ENCODE assay signal across 35 cellular contexts in genomic region chr5:166188482-166188881, GRCh38.
"Had no signal": no experiment of that assay in that cellular context is flagged by ENCODE, and none has a peak within 500 bp of the region (broad histone marks: within the 10 kb centered on the region; RNA-seq: fewer than 3 reads in every experiment).

No MANE protein-coding gene starts in this region.

- H3K4me1 Mint-ChIP-seq: activated B cell treated with CpG ODN at 0.5 μM for 24 hours; activated CD8-positive, alpha-beta memory T cell treated with anti-CD3 and anti-CD28 coated beads, Interleukin-2, amount 10 ng/mL, durations not matched to agents 7 days and 5 days; activated naive CD4-positive, alpha-beta T cell treated with anti-CD3 and anti-CD28 coated beads, Interleukin-2, amount 50 U/mL, for 24 hours; activated naive CD8-positive, alpha-beta T cell treated with anti-CD3 and anti-CD28 coated beads for 36 hours; activated naive CD8-positive, alpha-beta T cell treated with anti-CD3 and anti-CD28 coated beads, Interleukin-2, amount 50 U/mL, for 24 hours; T-helper 17 cell had no signal

- DNase-seq: activated B cell treated with CpG ODN at 0.5 μM for 24 hours; activated CD4-positive, alpha-beta T cell treated with anti-CD3 and anti-CD28 coated beads for 48 hours; activated CD4-positive, alpha-beta T cell treated with anti-CD3 and anti-CD28 coated beads, Interleukin-2, amount 50 U/mL, for 1 hour; activated CD4-positive, alpha-beta T cell treated with anti-CD3 and anti-CD28 coated beads, Interleukin-2, amount 50 U/mL, for 48 hours; activated CD8-positive, alpha-beta memory T cell treated with anti-CD3 and anti-CD28 coated beads, Interleukin-2, amount 10 ng/mL, durations not matched to agents 7 days and 5 days; activated CD8-positive, alpha-beta memory T cell treated with anti-CD3 and anti-CD28 coated beads, Interleukin-2, amount 50 U/mL, for 4 hours; activated CD8-positive, alpha-beta T cell treated with anti-CD3 and anti-CD28 coated beads, Interleukin-2, amount 10 ng/mL, durations not matched to agents 7 days and 5 days; activated effector memory CD4-positive, alpha-beta T cell treated with anti-CD3 and anti-CD28 coated beads, Interleukin-2, amount 50 U/mL, for 16 hours; activated naive CD4-positive, alpha-beta T cell treated with anti-CD3 and anti-CD28 coated beads for 36 hours; activated naive CD8-positive, alpha-beta T cell treated with anti-CD3 and anti-CD28 coated beads for 36 hours; activated naive CD8-positive, alpha-beta T cell treated with anti-CD3 and anti-CD28 coated beads, Interleukin-2, amount 50 U/mL, for 24 hours; activated T-cell treated with anti-CD3 and anti-CD28 coated beads, Interleukin-2, amount 50 U/mL, for 1 hour; activated T-cell treated with anti-CD3 and anti-CD28 coated beads, Interleukin-2, amount 50 U/mL, for 48 hours; adrenal gland; amygdala; aorta; central memory CD4-positive, alpha-beta T cell; cerebellar nuclear complex; colonic mucosa; effector CD8-positive, alpha-beta T cell; foreskin fibroblast; T-helper 1 cell; T-helper 17 cell; T1000; WERI-Rb-1 had no signal

- H3K27ac Mint-ChIP-seq: activated B cell treated with CpG ODN at 0.5 μM for 24 hours; activated CD8-positive, alpha-beta memory T cell treated with anti-CD3 and anti-CD28 coated beads, Interleukin-2, amount 10 ng/mL, durations not matched to agents 7 days and 5 days; activated CD8-positive, alpha-beta T cell treated with anti-CD3 and anti-CD28 coated beads, Interleukin-2, amount 10 ng/mL, durations not matched to agents 7 days and 5 days; activated naive CD4-positive, alpha-beta T cell treated with anti-CD3 and anti-CD28 coated beads for 36 hours; activated naive CD4-positive, alpha-beta T cell treated with anti-CD3 and anti-CD28 coated beads, Interleukin-2, amount 50 U/mL, for 24 hours; activated naive CD8-positive, alpha-beta T cell treated with anti-CD3 and anti-CD28 coated beads for 36 hours; activated naive CD8-positive, alpha-beta T cell treated with anti-CD3 and anti-CD28 coated beads, Interleukin-2, amount 50 U/mL, for 24 hours; activated T-helper 1 cell treated with anti-CD3 and anti-CD28 coated beads, Interleukin-12 subunit alpha, Interleukin-12 subunit beta, Interleukin-2, Interleukin-4 antibody, amounts not matched to agents 30 ng/mL and 10 ng/mL and 1 ng/mL, durations not matched to agents 14 hours and 24 hours and 36 hours; activated T-helper 2 cell treated with anti-CD3 and anti-CD28 coated beads, Interferon-gamma antibody, Interleukin-2, Interleukin-4, amounts not matched to agents 10 μg/mL and 5 μg/mL and 100 μg/mL, durations not matched to agents 14 hours and 24 hours and 36 hours; brain; T-helper 17 cell; T-helper 2 cell treated with Interferon-gamma antibody and Interleukin-4, amounts not matched to agents 5 μg/mL and 100 μg/mL, for 36 hours had no signal

- H3K36me3 Mint-ChIP-seq: activated CD8-positive, alpha-beta memory T cell treated with anti-CD3 and anti-CD28 coated beads, Interleukin-2, amount 10 ng/mL, durations not matched to agents 7 days and 5 days; activated naive CD4-positive, alpha-beta T cell treated with anti-CD3 and anti-CD28 coated beads, Interleukin-2, amount 50 U/mL, for 24 hours; activated naive CD8-positive, alpha-beta T cell treated with anti-CD3 and anti-CD28 coated beads for 36 hours; brain had no signal

- H3K4me3 Mint-ChIP-seq: activated B cell treated with CpG ODN at 0.5 μM for 24 hours; activated CD8-positive, alpha-beta memory T cell treated with anti-CD3 and anti-CD28 coated beads, Interleukin-2, amount 10 ng/mL, durations not matched to agents 7 days and 5 days; activated CD8-positive, alpha-beta T cell treated with anti-CD3 and anti-CD28 coated beads, Interleukin-2, amount 10 ng/mL, durations not matched to agents 7 days and 5 days; activated naive CD4-positive, alpha-beta T cell treated with anti-CD3 and anti-CD28 coated beads for 36 hours; activated naive CD4-positive, alpha-beta T cell treated with anti-CD3 and anti-CD28 coated beads, Interleukin-2, amount 50 U/mL, for 24 hours; activated naive CD8-positive, alpha-beta T cell treated with anti-CD3 and anti-CD28 coated beads for 36 hours; activated naive CD8-positive, alpha-beta T cell treated with anti-CD3 and anti-CD28 coated beads, Interleukin-2, amount 50 U/mL, for 24 hours; activated T-helper 1 cell treated with anti-CD3 and anti-CD28 coated beads, Interleukin-12 subunit alpha, Interleukin-12 subunit beta, Interleukin-2, Interleukin-4 antibody, amounts not matched to agents 30 ng/mL and 10 ng/mL and 1 ng/mL, durations not matched to agents 14 hours and 24 hours and 36 hours; brain; T-helper 17 cell; T-helper 2 cell treated with Interferon-gamma antibody and Interleukin-4, amounts not matched to agents 5 μg/mL and 100 μg/mL, for 36 hours had no signal

- H3K27ac ChIP-seq: adrenal gland, breast epithelium, cardiac muscle cell, colonic mucosa, WERI-Rb-1 had no signal

- H3K27me3 ChIP-seq: adrenal gland, breast epithelium, cardiac muscle cell, colonic mucosa had no signal

- H3K27me3 Mint-ChIP-seq: activated B cell treated with CpG ODN at 0.5 μM for 24 hours; activated CD8-positive, alpha-beta memory T cell treated with anti-CD3 and anti-CD28 coated beads, Interleukin-2, amount 10 ng/mL, durations not matched to agents 7 days and 5 days; activated naive CD4-positive, alpha-beta T cell treated with anti-CD3 and anti-CD28 coated beads, Interleukin-2, amount 50 U/mL, for 24 hours; activated naive CD8-positive, alpha-beta T cell treated with anti-CD3 and anti-CD28 coated beads for 36 hours; activated naive CD8-positive, alpha-beta T cell treated with anti-CD3 and anti-CD28 coated beads, Interleukin-2, amount 50 U/mL, for 24 hours; brain; T-helper 17 cell had no signal

- H3K4me1 ChIP-seq: adrenal gland, breast epithelium, colonic mucosa had no signal

- H3K36me3 ChIP-seq: adrenal gland, breast epithelium, cardiac muscle cell, colonic mucosa, WERI-Rb-1 had no signal

- ATAC-seq: activated CD4-positive, CD25-positive, alpha-beta regulatory T cell treated with anti-CD3 and anti-CD28 coated beads, Interleukin-2, amount 50 U/mL, for 24 hours; activated CD8-positive, alpha-beta memory T cell treated with anti-CD3 and anti-CD28 coated beads, Interleukin-2, amount 10 ng/mL, durations not matched to agents 7 days and 5 days; activated CD8-positive, alpha-beta T cell treated with anti-CD3 and anti-CD28 coated beads, Interleukin-2, amount 10 ng/mL, durations not matched to agents 7 days and 5 days; activated naive CD8-positive, alpha-beta T cell treated with anti-CD3 and anti-CD28 coated beads, Interleukin-2, amount 50 U/mL, for 24 hours; esophagus mucosa; T-helper 17 cell had no signal

- H3K9me3 ChIP-seq: adrenal gland, breast epithelium, colonic mucosa had no signal

- H3K9me3 Mint-ChIP-seq: brain had no signal

- FAIRE-seq: frontal cortex had no signal

- H3K4me3 ChIP-seq: adrenal gland, breast epithelium, cardiac muscle cell, colonic mucosa had no signal
